In the genomic region with DNA sequence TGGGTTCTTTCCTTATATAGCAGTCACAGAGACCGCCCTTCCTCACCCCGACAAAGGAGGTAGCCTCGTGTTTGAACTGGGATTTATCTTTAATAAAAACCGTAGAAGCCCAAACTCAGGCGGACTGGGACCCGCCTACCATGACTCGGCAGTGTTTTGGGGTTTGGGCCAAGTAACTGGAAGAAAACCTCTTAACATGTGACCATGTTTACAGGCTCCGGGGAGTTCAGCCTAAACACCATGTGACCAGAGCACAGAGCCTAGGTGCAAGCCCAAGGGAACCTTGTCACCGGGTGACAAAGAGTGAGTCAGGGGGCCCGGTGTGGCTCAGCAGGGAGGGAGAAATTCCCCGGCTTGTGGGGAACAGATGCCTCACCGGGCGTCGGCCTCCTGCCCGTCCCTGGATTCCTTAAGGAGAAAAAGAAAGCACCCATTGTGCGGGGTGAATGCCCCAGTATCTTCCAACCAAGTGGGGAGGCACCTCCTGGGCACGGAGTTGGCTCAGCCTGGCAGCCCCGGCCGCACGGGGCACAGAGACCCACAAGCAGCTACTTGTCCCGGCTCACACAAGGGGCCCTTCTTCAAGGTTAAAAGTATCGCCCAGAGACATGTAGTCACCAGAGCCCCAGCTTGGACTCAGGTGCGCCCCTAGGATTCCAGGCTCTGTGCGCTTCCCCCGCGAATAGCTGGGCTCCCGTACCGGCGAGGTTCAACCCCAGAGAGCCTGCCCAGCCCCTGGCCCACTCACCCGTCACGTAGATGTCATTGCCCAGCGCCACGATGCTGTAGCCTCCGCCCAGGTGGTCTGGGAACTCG, we compare ENCODE assay signal across 7 cellular contexts. TPM values are rescaled to one million over a fixed set of nuclear protein-coding genes. Genes with fewer than 3 reads are reported as not detected.
DNase-seq lines count a peak whose midpoint lies in the region; ATAC-seq, FAIRE-seq and TF ChIP-seq lines count a peak whose summit lies in the region.

No MANE protein-coding gene starts in this region.

- peak; percentile 72 for DNase-seq in SK-MEL-5 (ENCODE audit: low read depth, low spot score)
- peak; percentile 96 for DNase-seq in activated naive CD4-positive, alpha-beta T cell treated with anti-CD3 and anti-CD28 coated beads for 36 hours
- peak; percentile 76 to 82 for DNase-seq in frontal cortex (ENCODE audit: low spot score in 2 of 2)
- DNase-seq in thoracic aorta (ENCODE audit: low spot score): peak; percentile 80

- in situ Hi-C loops in SK-MEL-5 (cut with HindIII; ENCODE audit: low pct_unique_long_range_greater_than_20kb, low sequenced_read_pairs): no loop called here

- H3K9me3 ChIP-seq in neutrophil (no peaks in the 10 kb centered on the region), thoracic aorta (no peaks in the 10 kb centered on the region)

- peak overlapping the region; percentile 95 for H3K27ac Mint-ChIP-seq in activated naive CD4-positive, alpha-beta T cell treated with anti-CD3 and anti-CD28 coated beads for 36 hours

- no peak for FAIRE-seq in frontal cortex (lab: Jason Lieb, UNC)

- H3K27me3 Mint-ChIP-seq in activated naive CD4-positive, alpha-beta T cell treated with anti-CD3 and anti-CD28 coated beads for 36 hours (ENCODE audit: low read depth): no peaks in the 10 kb centered on the region

- H3K27ac ChIP-seq in neutrophil (peak overlapping the region; percentile 94), thoracic aorta (peak overlapping the region; percentile 99)

- peaks cover 30% of the 10 kb centered on the region for H3K36me3 ChIP-seq in neutrophil
- H3K36me3 ChIP-seq in thoracic aorta: peaks cover 25% of the 10 kb centered on the region

- intact Hi-C loops in activated naive CD4-positive, alpha-beta T cell treated with anti-CD3 and anti-CD28 coated beads for 36 hours (cut with micrococcal nuclease): loop anchor here (1.0 to 5.0 kb wide), 10 partner anchors 12 to 404 kb away; a partner anchor contains a TSS

- peaks cover 43 to 64% of the 10 kb centered on the region in 2 experiments for H3K4me1 ChIP-seq in neutrophil (ENCODE audit: control insufficient read depth in 1 of 2, insufficient read depth in 1 of 2, low read depth in 1 of 2, low read length in 1 of 2)
- peaks cover 46 to 57% of the 10 kb centered on the region in 2 donors for H3K4me1 ChIP-seq in thoracic aorta (ENCODE audit: control insufficient read depth in 1 of 2, low read depth in 2 of 2)

- peak overlapping the region; percentile 97 for H3K4me3 Mint-ChIP-seq in activated naive CD4-positive, alpha-beta T cell treated with anti-CD3 and anti-CD28 coated beads for 36 hours

- TF ChIP-seq CTCF in neutrophil (IDR thresholded peaks at IDR 0.05): no peak
- no peak for TF ChIP-seq CTCF in thoracic aorta (IDR thresholded peaks at IDR 0.05)

- peak; percentile 36 for ATAC-seq in GM18517 (IDR thresholded peaks at IDR 0.05; ENCODE audit: unreplicated experiment)
- ATAC-seq in HG03342 (IDR thresholded peaks at IDR 0.05; ENCODE audit: unreplicated experiment): peak; percentile 29
- peak; percentile 68 for ATAC-seq in thoracic aorta (ENCODE audit: insufficient number of reproducible peaks, low FRiP score, low read depth)

- H3K4me1 Mint-ChIP-seq in activated naive CD4-positive, alpha-beta T cell treated with anti-CD3 and anti-CD28 coated beads for 36 hours (ENCODE audit: low read depth): peaks cover 45% of the 10 kb centered on the region

- H3K27me3 ChIP-seq in neutrophil: no peaks in the 10 kb centered on the region
- no peaks in the 10 kb centered on the region for H3K27me3 ChIP-seq in thoracic aorta (replicated peaks; ENCODE audit: insufficient read depth)

- H3K4me3 ChIP-seq in neutrophil (ENCODE audit: low read depth in 1 of 2, low read length in 1 of 2) (peak overlapping the region; percentile 98 to 100), thoracic aorta (peak overlapping the region; percentile 93)

- peaks cover 28% of the 10 kb centered on the region for H3K36me3 Mint-ChIP-seq in activated naive CD4-positive, alpha-beta T cell treated with anti-CD3 and anti-CD28 coated beads for 36 hours (ENCODE audit: low read depth)

- H3K9me3 Mint-ChIP-seq in activated naive CD4-positive, alpha-beta T cell treated with anti-CD3 and anti-CD28 coated beads for 36 hours: no peaks in the 10 kb centered on the region

- CTCF ChIA-PET in activated naive CD4-positive, alpha-beta T cell treated with anti-CD3 and anti-CD28 coated beads for 36 hours (lab: Charles Lee): interaction anchor here (0.6 to 2.4 kb wide), 8 partner anchors 12 to 118 kb away, joined by 3 to 7 read pairs (median 3); a partner anchor contains a TSS

RNA-seq across cellular contexts. Expression of a gene that starts 1.4 kb away (rescaled TPM):
- total RNA-seq in SK-MEL-5 (2014; rRNA removed; shearing (Covaris generic)): 28.2 and 29.0 TPM in 2 replicates
- polyA plus RNA-seq in SK-MEL-5 (2015; cell fraction: cytosol; rRNA removed): 46.7 and 67.8 TPM in 2 replicates
- 53.6 and 55.2 TPM in 2 replicates for polyA plus RNA-seq in SK-MEL-5 (2015; cell fraction: nucleus; rRNA removed)
- 10 to 100 TPM; 21.0 to 23.3 TPM for total RNA-seq in activated naive CD4-positive, alpha-beta T cell treated with anti-CD3 and anti-CD28 coated beads for 36 hours
- total RNA-seq in frontal cortex (8.2 TPM), thoracic aorta (100 to 1,000 TPM; 142 to 156 TPM)

RNA-seq across cellular contexts. Expression of a gene that starts 12.3 kb away (rescaled TPM):
- 7.1 and 7.4 TPM in 2 replicates for total RNA-seq in SK-MEL-5 (2014; rRNA removed; shearing (Covaris generic))
- polyA plus RNA-seq in SK-MEL-5 (2015; cell fraction: cytosol; rRNA removed): 12.9 and 16.7 TPM in 2 replicates
- polyA plus RNA-seq in SK-MEL-5 (2015; cell fraction: nucleus; rRNA removed): 7.9 and 10.0 TPM in 2 replicates
- total RNA-seq in activated naive CD4-positive, alpha-beta T cell treated with anti-CD3 and anti-CD28 coated beads for 36 hours: 10 to 100 TPM; 10.8 to 11.3 TPM
- 14.3 TPM for total RNA-seq in frontal cortex
- 10 to 100 TPM; 14.6 to 17.7 TPM for total RNA-seq in thoracic aorta

RNA-seq across cellular contexts. Expression of a gene that starts 21.5 kb away (rescaled TPM):
- 12.2 and 12.8 TPM in 2 replicates for total RNA-seq in SK-MEL-5 (2014; rRNA removed; shearing (Covaris generic))
- polyA plus RNA-seq in SK-MEL-5 (2015; cell fraction: cytosol; rRNA removed): 10.7 and 11.9 TPM in 2 replicates
- polyA plus RNA-seq in SK-MEL-5 (2015; cell fraction: nucleus; rRNA removed): 76.7 and 85.6 TPM in 2 replicates
- total RNA-seq in activated naive CD4-positive, alpha-beta T cell treated with anti-CD3 and anti-CD28 coated beads for 36 hours: 10 to 100 TPM; 15.0 to 18.3 TPM
- total RNA-seq in frontal cortex (11.4 TPM), thoracic aorta (10 to 100 TPM; 20.7 to 28.9 TPM)

RNA-seq across cellular contexts. Expression of a gene that starts 23.4 kb away (rescaled TPM):
- 20.8 and 22.6 TPM in 2 replicates for total RNA-seq in SK-MEL-5 (2014; rRNA removed; shearing (Covaris generic))
- 19.0 and 23.6 TPM in 2 replicates for polyA plus RNA-seq in SK-MEL-5 (2015; cell fraction: cytosol; rRNA removed)
- 24.4 and 25.1 TPM in 2 replicates for polyA plus RNA-seq in SK-MEL-5 (2015; cell fraction: nucleus; rRNA removed)
- total RNA-seq in activated naive CD4-positive, alpha-beta T cell treated with anti-CD3 and anti-CD28 coated beads for 36 hours: 10 to 100 TPM; 27.3 to 30.9 TPM
- total RNA-seq in frontal cortex (22.8 TPM), thoracic aorta (10 to 100 TPM; 14.1 to 18.7 TPM)

RNA-seq across cellular contexts. Expression of a gene that starts 46.1 kb away (rescaled TPM):
- not detected in 2 replicates for total RNA-seq in SK-MEL-5 (2014; rRNA removed; shearing (Covaris generic))
- polyA plus RNA-seq in SK-MEL-5 (2015; cell fraction: cytosol; rRNA removed): 0.15 TPM in 1 of 2 replicates, not detected in the other
- polyA plus RNA-seq in SK-MEL-5 (2015; cell fraction: nucleus; rRNA removed): not detected in 2 replicates
- not detected for total RNA-seq in activated naive CD4-positive, alpha-beta T cell treated with anti-CD3 and anti-CD28 coated beads for 36 hours
- total RNA-seq in frontal cortex (not detected), thoracic aorta (under 1 TPM in 1 of 2 donors, not detected in 1; 0.81 TPM)

Comparison
In these comparisons a context has a peak if more than half of its experiments do, and no peak if none do; other contexts are left out.
1. Peak in every context shown above with its lines: DNase-seq, ATAC-seq, H3K4me3 ChIP-seq and H3K27ac ChIP-seq.